ENCODE assay signal across 4 cellular contexts in genomic region chr1:167887187-167887586, GRCh38. TPM values are rescaled to one million over a fixed set of nuclear protein-coding genes. Genes with fewer than 3 reads are reported as not detected.
"Had no signal": no experiment of that assay in that cellular context is flagged by ENCODE, and none has a peak within 500 bp of the region (broad histone marks: within the 10 kb centered on the region; RNA-seq: fewer than 3 reads in every experiment).

No MANE protein-coding gene starts in this region.

RNA-seq across cellular contexts. Expression of gene ADCY10, which starts 26.7 kb away (rescaled TPM):
- total RNA-seq: endothelial cell of umbilical vein, epithelial cell of proximal tubule, esophagus mucosa, esophagus squamous epithelium had no signal
- polyA plus RNA-seq: endothelial cell of umbilical vein had no signal
